In the genomic region with DNA sequence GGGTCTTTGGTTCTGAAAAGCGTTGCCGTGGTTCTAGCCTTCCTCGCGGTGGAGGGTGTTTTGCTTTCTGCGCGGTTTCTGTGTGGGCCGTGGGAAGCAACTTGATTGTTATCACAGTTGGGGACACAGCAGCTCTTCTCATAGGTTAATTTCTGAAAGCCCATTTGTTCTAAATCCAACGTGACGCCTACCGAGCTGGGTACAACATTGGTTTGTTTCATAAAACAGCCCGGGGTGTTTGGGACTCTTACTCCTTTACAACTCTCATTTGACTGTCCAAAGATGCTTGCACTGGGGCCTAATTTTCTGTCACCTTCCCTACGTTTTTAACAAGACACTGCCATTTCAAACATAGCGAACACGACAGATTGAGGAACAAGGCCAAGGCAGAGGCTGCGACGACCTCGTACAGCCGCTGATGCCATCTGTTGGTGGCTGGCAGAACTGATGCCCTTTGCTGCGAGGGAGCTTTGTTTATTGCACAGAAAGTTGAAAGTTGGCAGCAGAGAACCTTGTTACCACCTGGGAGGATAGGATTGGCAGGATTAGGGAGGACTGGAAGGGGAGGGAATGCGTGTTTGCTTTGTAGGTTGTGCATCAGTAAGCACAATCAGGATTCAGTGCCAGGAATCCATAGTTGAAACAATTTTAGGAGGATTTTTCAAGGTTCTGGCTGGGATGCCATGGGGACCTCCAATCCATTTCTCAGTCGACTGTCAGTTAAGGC, we compare ENCODE assay signal across 8 cellular contexts.
DNase-seq lines count a peak whose midpoint lies in the region; ATAC-seq and TF ChIP-seq lines count a peak whose summit lies in the region.

No MANE protein-coding gene starts in this region.

- TF ChIP-seq POLR2A in right lobe of liver (IDR thresholded peaks at IDR 0.05) = no peak

- H3K27ac ChIP-seq in colonic mucosa = no peak overlapping the region
- no peak overlapping the region for H3K27ac ChIP-seq in right lobe of liver

- H3K9me3 ChIP-seq in colonic mucosa = no peaks in the 10 kb centered on the region
- no peaks in the 10 kb centered on the region for H3K9me3 ChIP-seq in right lobe of liver

- no peaks in the 10 kb centered on the region for H3K4me1 ChIP-seq in colonic mucosa
- H3K4me1 ChIP-seq in right lobe of liver = no peaks in the 10 kb centered on the region

- peak overlapping the region in 1 of 2 donors; percentile 32 for H3K9ac ChIP-seq in colonic mucosa (ENCODE audit: low read depth in 2 of 2, low read length in 2 of 2)

- TF ChIP-seq CTCF in colonic mucosa (IDR thresholded peaks at IDR 0.05) (peak; percentile 90), right lobe of liver (IDR thresholded peaks at IDR 0.05) (peak; percentile 89 to 97 (median 92))

- H3K36me3 ChIP-seq in colonic mucosa = no peaks in the 10 kb centered on the region
- no peaks in the 10 kb centered on the region for H3K36me3 ChIP-seq in right lobe of liver

- 33% methylated on average over 18 of the region's 21 CpGs for WGBS in right lobe of liver (ENCODE audit: insufficient coverage, low coverage, low lambda C conversion rate, missing lambda C conversion rate)

- intact Hi-C loops in colonic mucosa (cut with DNase I) (loop anchor here (2.0 to 10.0 kb wide), 2 partner anchors 97 to 209 kb away; no protein-coding TSS in a partner anchor), right lobe of liver (cut with DNase I) (loop anchor here in 1 of 2 donors (5.0 kb wide), 1 partner anchor 98 kb away; the partner anchor contains the start of gene PITPNC1)

- H3K4me3 ChIP-seq in colonic mucosa (no peak overlapping the region), right lobe of liver (no peak overlapping the region)

- ATAC-seq in HG03175 (IDR thresholded peaks at IDR 0.05; ENCODE audit: unreplicated experiment) (peak; percentile 79), right lobe of liver (peak; percentile 95 to 99 (median 97)), GM19324 (IDR thresholded peaks at IDR 0.05; ENCODE audit: low FRiP score, unreplicated experiment) (no peak)

- DNase-seq in EH (ENCODE audit: low read depth) (peak; percentile 73), NCI-H526 treated with DMSO at 0.1 percent for 48 hours (lab: John Stamatoyannopoulos, UW) (peak; percentile 62), colonic mucosa (peak; percentile 84), right lobe of liver (peak; percentile 76 to 85 (median 83))
- peak; percentile 62 to 81 for DNase-seq in activated CD4-positive, alpha-beta T cell treated with anti-CD3 and anti-CD28 coated beads, Interleukin-2, amount 50 U/mL, for 24 hours (ENCODE audit: low read depth in 1 of 2, low spot score in 1 of 2)
- peak; percentile 71 to 82 (median 80) for DNase-seq in stimulated activated CD4-positive, alpha-beta T cell treated with anti-CD3 and anti-CD28 coated beads, TNF-alpha, amount 100 ng/mL, for 24 hours (ENCODE audit: low read depth in 3 of 3)

- H3K27me3 ChIP-seq in colonic mucosa (no peaks in the 10 kb centered on the region), right lobe of liver (no peaks in the 10 kb centered on the region)
